In genomic region chr2:178891265-178891958, GRCh38 we compare ENCODE assay signal across 8 cellular contexts.
A peak's percentile ranks its signal among the peaks of the same experiment; 100 is the strongest.
DNase-seq lines count a peak whose midpoint lies in the region; ATAC-seq and TF ChIP-seq lines count a peak whose summit lies in the region.

No MANE protein-coding gene starts in this region.

- POLR2A ChIA-PET in activated CD8-positive, alpha-beta T cell treated with anti-CD3 and anti-CD28 coated beads for 36 hours (lab: Charles Lee) = no interaction called here

- H3K36me3 Mint-ChIP-seq in activated CD8-positive, alpha-beta T cell treated with anti-CD3 and anti-CD28 coated beads for 36 hours (ENCODE audit: low read depth) = no peaks in the 10 kb centered on the region
- H3K36me3 Mint-ChIP-seq in endodermal cell (ENCODE audit: low read depth) = peaks cover 24% of the 10 kb centered on the region

- ATAC-seq in GM18873 (IDR thresholded peaks at IDR 0.05; ENCODE audit: low FRiP score, unreplicated experiment) (peak; percentile 71), HG03159 (IDR thresholded peaks at IDR 0.05; ENCODE audit: unreplicated experiment) (peak; percentile 94), mucosa of descending colon (peak; percentile 64)
- peak; percentile 98 for ATAC-seq in activated CD8-positive, alpha-beta T cell treated with anti-CD3 and anti-CD28 coated beads for 36 hours

- CTCF ChIA-PET in activated CD8-positive, alpha-beta T cell treated with anti-CD3 and anti-CD28 coated beads for 36 hours (lab: Charles Lee) = interaction anchor here (0.6 to 6.5 kb wide), 19 partner anchors 8 to 238 kb away, joined by 3 to 45 read pairs (median 5); partner anchors contain the start of gene CCDC141

- H3K4me1 ChIP-seq in endodermal cell (ENCODE audit: control insufficient read depth, insufficient read depth, low read length) = no peaks in the 10 kb centered on the region
- no peaks in the 10 kb centered on the region for H3K4me1 ChIP-seq in mucosa of descending colon (ENCODE audit: low read depth)

- TF ChIP-seq CTCF in activated CD8-positive, alpha-beta T cell treated with anti-CD3 and anti-CD28 coated beads for 36 hours (IDR thresholded peaks at IDR 0.05) = peak; percentile 95
- TF ChIP-seq CTCF in endodermal cell (conservative IDR thresholded peaks at IDR 0.05) (peak; percentile 94), mucosa of descending colon (IDR thresholded peaks at IDR 0.05) (peak; percentile 86)

- H3K9me3 Mint-ChIP-seq in activated CD8-positive, alpha-beta T cell treated with anti-CD3 and anti-CD28 coated beads for 36 hours = no peaks in the 10 kb centered on the region
- H3K9me3 Mint-ChIP-seq in endodermal cell = no peaks in the 10 kb centered on the region

- DNase-seq in Ammon's horn (ENCODE audit: low spot score) (peak; percentile 76), NCI-H69 (lab: John Stamatoyannopoulos, UW) (peak; percentile 67), endodermal cell (peak; percentile 92), mucosa of descending colon (peak in 1 of 3 donors; percentile 81)
- peak; percentile 83 for DNase-seq in activated CD8-positive, alpha-beta T cell treated with anti-CD3 and anti-CD28 coated beads for 36 hours
- peak; percentile 16 to 37 for DNase-seq in stimulated activated CD8-positive, alpha-beta memory T cell treated with anti-CD3 and anti-CD28 coated beads, Interleukin-7, amount 100 ng/mL, for 4 hours (ENCODE audit: low read depth in 2 of 2)

- intact Hi-C loops in activated CD8-positive, alpha-beta T cell treated with anti-CD3 and anti-CD28 coated beads for 36 hours (cut with micrococcal nuclease) = loop anchor here (1.0 kb wide), 1 partner anchor 238 kb away; no protein-coding TSS in a partner anchor
- intact Hi-C loops in mucosa of descending colon (cut with DNase I, micrococcal nuclease) = no loop called here

- H3K27ac ChIP-seq in endodermal cell (ENCODE audit: low read depth, low read length) = no peak overlapping the region

- H3K9me3 ChIP-seq in endodermal cell (ENCODE audit: control insufficient read depth, low read length) (no peaks in the 10 kb centered on the region), mucosa of descending colon (no peaks in the 10 kb centered on the region)

- H3K36me3 ChIP-seq in endodermal cell (ENCODE audit: control insufficient read depth, insufficient read depth, low read length) = peaks cover 44% of the 10 kb centered on the region
- H3K36me3 ChIP-seq in mucosa of descending colon (ENCODE audit: low read depth) = no peaks in the 10 kb centered on the region

- no peaks in the 10 kb centered on the region for H3K27me3 Mint-ChIP-seq in activated CD8-positive, alpha-beta T cell treated with anti-CD3 and anti-CD28 coated beads for 36 hours
- H3K27me3 Mint-ChIP-seq in endodermal cell (ENCODE audit: insufficient read depth) = no peaks in the 10 kb centered on the region

- no peaks in the 10 kb centered on the region for H3K27me3 ChIP-seq in endodermal cell (ENCODE audit: control insufficient read depth, insufficient read depth, low read length, poor library complexity, severe bottlenecking)

- H3K4me3 Mint-ChIP-seq in activated CD8-positive, alpha-beta T cell treated with anti-CD3 and anti-CD28 coated beads for 36 hours = no peak overlapping the region
- no peak overlapping the region for H3K4me3 Mint-ChIP-seq in endodermal cell

- H3K4me1 Mint-ChIP-seq in activated CD8-positive, alpha-beta T cell treated with anti-CD3 and anti-CD28 coated beads for 36 hours (ENCODE audit: low read depth) = peaks cover 3% of the 10 kb centered on the region
- no peaks in the 10 kb centered on the region for H3K4me1 Mint-ChIP-seq in endodermal cell

- no peak overlapping the region for H3K27ac Mint-ChIP-seq in activated CD8-positive, alpha-beta T cell treated with anti-CD3 and anti-CD28 coated beads for 36 hours
- H3K27ac Mint-ChIP-seq in endodermal cell = no peak overlapping the region

- WGBS in endodermal cell (ENCODE audit: insufficient coverage in 1 of 2, insufficient read length in 1 of 2), 2 experiments = 20 to 59% methylated on average over 1 to 3 of the region's 3 CpGs

- H3K9ac ChIP-seq in endodermal cell (ENCODE audit: extremely low read depth, low read length, poor library complexity, severe bottlenecking) = no peak overlapping the region

- H3K4me3 ChIP-seq in endodermal cell (ENCODE audit: low read length) (no peak overlapping the region), mucosa of descending colon (no peak overlapping the region)
